ENCODE assay signal across 25 cellular contexts in genomic region chr4:168028970-168029610, GRCh38.
DNase-seq lines count a peak whose midpoint lies in the region; ATAC-seq and TF ChIP-seq lines count a peak whose summit lies in the region.
"Had no signal": no experiment of that assay in that cellular context is flagged by ENCODE, and none has a peak within 500 bp of the region (broad histone marks: within the 10 kb centered on the region; RNA-seq: fewer than 3 reads in every experiment).

No MANE protein-coding gene starts in this region.

- H3K27me3 ChIP-seq in HCT116 (ENCODE audit: insufficient read depth, low read length) (no peaks in the 10 kb centered on the region), WERI-Rb-1 (ENCODE audit: insufficient read depth, low read depth, severe bottlenecking) (no peaks in the 10 kb centered on the region), psoas muscle (ENCODE audit: insufficient read depth in 3 of 3, low read length in 2 of 3) (no peaks in the 10 kb centered on the region), mesendoderm (ENCODE audit: insufficient read depth, low read length, poor library complexity) (no peaks in the 10 kb centered on the region), Caco-2 (replicated peaks; ENCODE audit: control insufficient read depth, insufficient read depth, low read length) (no peaks in the 10 kb centered on the region)
- H3K27me3 ChIP-seq: tibial nerve had no signal

- H3K4ac ChIP-seq in mesendoderm (ENCODE audit: low read depth, low read length) = no peak overlapping the region

- no peak overlapping the region for H2BK15ac ChIP-seq in mesendoderm (replicated peaks; ENCODE audit: low read depth)

- H3K4me2 ChIP-seq in HCT116 (ENCODE audit: low read length) (peak overlapping the region; percentile 2; the same call in 1 of the 2 replicates), mesendoderm (ENCODE audit: low read length) (no peak overlapping the region)

- no peak overlapping the region for H2AK5ac ChIP-seq in mesendoderm (ENCODE audit: low read length)

- H4K5ac ChIP-seq in mesendoderm (ENCODE audit: low read length) = no peak overlapping the region

- H3K27ac Mint-ChIP-seq in Caco-2 (ENCODE audit: unreplicated experiment) = no peak overlapping the region
- H3K27ac Mint-ChIP-seq: activated CD8-positive, alpha-beta T cell treated with anti-CD3 and anti-CD28 coated beads for 36 hours; activated T-cell treated with anti-CD3 and anti-CD28 coated beads, Interleukin-2, amount 50 U/mL, for 24 hours; CD8-positive, alpha-beta memory T cell; memory B cell; naive thymus-derived CD4-positive, alpha-beta T cell; stimulated activated naive CD8-positive, alpha-beta T cell treated with anti-CD3 and anti-CD28 coated beads, Interleukin-15, Interleukin-2, amounts not matched to agents 100 ng/mL and 50 ng/mL, for 24 hours had no signal

- DNase-seq in HCT116 (ENCODE audit: low read depth, low spot score) (no peak), M059J (ENCODE audit: low read depth) (peak; percentile 70), WERI-Rb-1 (peak; percentile 37), psoas muscle (no peak), mesendoderm (no peak), Caco-2 (no peak)
- DNase-seq in activated T-cell treated with anti-CD3 and anti-CD28 coated beads, Interleukin-2, amount 50 U/mL, for 4 hours = no peak
- no peak for DNase-seq in activated T-cell treated with anti-CD3 and anti-CD28 coated beads, Interleukin-2, amount 50 U/mL, for 1 hour
- DNase-seq: activated CD4-positive, CD25-positive, alpha-beta regulatory T cell; activated CD8-positive, alpha-beta T cell treated with anti-CD3 and anti-CD28 coated beads for 36 hours; activated naive CD4-positive, alpha-beta T cell treated with Interleukin-2 at 50 U/mL for 16 hours; activated T-cell treated with anti-CD3 and anti-CD28 coated beads, Interleukin-2, amount 50 U/mL, for 24 hours; amniotic stem cell; CD8-positive, alpha-beta memory T cell; H7; left cardiac atrium; naive thymus-derived CD4-positive, alpha-beta T cell; NCI-H1092 treated with DMSO at 0.1 percent for 48 hours; NCI-H2029 treated with DMSO at 0.1 percent for 48 hours; occipital lobe; retina; stimulated activated CD4-positive, alpha-beta T cell treated with anti-CD3 and anti-CD28 coated beads, Interleukin-12 subunit alpha, Interleukin-12 subunit beta, amount 100 ng/mL, for 4 hours had no signal

- no peak overlapping the region for H3K18ac ChIP-seq in mesendoderm (ENCODE audit: low read length)

- no peak overlapping the region for H3K56ac ChIP-seq in mesendoderm (ENCODE audit: low read length)

- H2AFZ ChIP-seq in HCT116 (ENCODE audit: low read depth, low read length, poor library complexity, severe bottlenecking) = no peak overlapping the region

- peak; percentile 25; the same call in 1 of the 2 replicates for ATAC-seq in HCT116
- peak in 3 of 4 donors; percentile 37 to 83 (median 41) for ATAC-seq in psoas muscle
- ATAC-seq in activated T-cell treated with anti-CD3 and anti-CD28 coated beads, Interleukin-2, amount 50 U/mL, for 4 hours = no peak
- ATAC-seq: activated CD8-positive, alpha-beta T cell treated with anti-CD3 and anti-CD28 coated beads for 36 hours; left cardiac atrium; naive thymus-derived CD4-positive, alpha-beta T cell had no signal

- POLR2A ChIA-PET in HCT116 (lab: Charles Lee) (no interaction called here), Caco-2 (lab: Charles Lee) (no interaction called here)

- intact Hi-C loops in HCT116 (cut with micrococcal nuclease) = no loop called here
- intact Hi-C loops in psoas muscle (cut with DNase I) = loop anchor here (5.0 kb wide), 1 partner anchor 123 kb away; no protein-coding TSS in a partner anchor
- intact Hi-C loops in Caco-2 (cut with micrococcal nuclease; ENCODE audit: unreplicated experiment) = loop anchor here (1.0 to 2.0 kb wide), 2 partner anchors 48 to 126 kb away; no protein-coding TSS in a partner anchor

- no peaks in the 10 kb centered on the region for H3K79me2 ChIP-seq in HCT116 (ENCODE audit: insufficient read depth, low read length)
- H3K79me2 ChIP-seq in mesendoderm (ENCODE audit: control insufficient read depth, insufficient read depth, low read length) = no peaks in the 10 kb centered on the region

- peaks cover 2% of the 10 kb centered on the region for H3K9me3 Mint-ChIP-seq in activated T-cell treated with anti-CD3 and anti-CD28 coated beads, Interleukin-2, amount 50 U/mL, for 4 hours
- peaks cover 9% of the 10 kb centered on the region for H3K9me3 Mint-ChIP-seq in Caco-2 (ENCODE audit: unreplicated experiment)
- H3K9me3 Mint-ChIP-seq: activated T-cell treated with anti-CD3 and anti-CD28 coated beads, Interleukin-2, amount 50 U/mL, for 24 hours had no signal

- peaks cover 0 to 9% of the 10 kb centered on the region in 2 experiments; a peak in 2 of 4 replicates for H3K4me1 ChIP-seq in HCT116 (ENCODE audit: control insufficient read depth in 1 of 2, insufficient read depth in 2 of 2, low read length in 2 of 2)
- H3K4me1 ChIP-seq in psoas muscle = no peaks in the 10 kb centered on the region
- H3K4me1 ChIP-seq in mesendoderm (ENCODE audit: control insufficient read depth, low read depth, low read length) = no peaks in the 10 kb centered on the region
- no peaks in the 10 kb centered on the region for H3K4me1 ChIP-seq in Caco-2
- H3K4me1 ChIP-seq: tibial nerve had no signal

- CTCF ChIA-PET in HCT116 (lab: Charles Lee) = no interaction called here
- CTCF ChIA-PET in Caco-2 (lab: Charles Lee) = no interaction called here

- H3K9me3 ChIP-seq in HCT116 (ENCODE audit: control insufficient read depth in 1 of 2, insufficient read depth in 1 of 2, low read depth in 1 of 2, low read length in 2 of 2) (no peaks in the 10 kb centered on the region; a peak in 1 of 4 replicates), WERI-Rb-1 (ENCODE audit: severe bottlenecking) (peaks cover 4% of the 10 kb centered on the region), psoas muscle (no peaks in the 10 kb centered on the region), Caco-2 (no peaks in the 10 kb centered on the region)

- no peaks in the 10 kb centered on the region for H4K20me1 ChIP-seq in HCT116 (ENCODE audit: insufficient read depth)

- no peaks in the 10 kb centered on the region for H3K9me2 ChIP-seq in HCT116 (ENCODE audit: insufficient read depth)

- TF ChIP-seq RAD21 in HCT116 (IDR thresholded peaks at IDR 0.05; ENCODE audit: low read depth) = no peak

- H4K8ac ChIP-seq in mesendoderm (ENCODE audit: low read depth, low read length) = no peak overlapping the region

- TF ChIP-seq CTCF in HCT116 (IDR thresholded peaks at IDR 0.05 in 2 of 3, conservative IDR thresholded peaks at IDR 0.05 in 1 of 3; ENCODE audit: borderline replicate concordance in 1 of 3, insufficient read depth in 1 of 3, low read depth in 2 of 3, low read length in 2 of 3) (no peak), WERI-Rb-1 (IDR thresholded peaks at IDR 0.05; ENCODE audit: low read depth, low read length) (no peak), psoas muscle (IDR thresholded peaks at IDR 0.05) (no peak), Caco-2 (IDR thresholded peaks at IDR 0.05; ENCODE audit: insufficient read depth in 1 of 2, low read depth in 1 of 2, low read length in 1 of 2, severe bottlenecking in 1 of 2, unreplicated experiment in 1 of 2) (no peak)

- no peaks in the 10 kb centered on the region for H3K36me3 Mint-ChIP-seq in activated T-cell treated with anti-CD3 and anti-CD28 coated beads, Interleukin-2, amount 50 U/mL, for 4 hours (ENCODE audit: insufficient read depth)
- no peaks in the 10 kb centered on the region for H3K36me3 Mint-ChIP-seq in Caco-2 (ENCODE audit: insufficient read depth, unreplicated experiment)
- H3K36me3 Mint-ChIP-seq: CD8-positive, alpha-beta memory T cell; memory B cell; naive thymus-derived CD4-positive, alpha-beta T cell had no signal

- H3K23ac ChIP-seq in mesendoderm (ENCODE audit: low read length) = no peak overlapping the region

- H2BK120ac ChIP-seq in mesendoderm (ENCODE audit: low read depth, low read length) = no peak overlapping the region

- TF ChIP-seq POLR2A in HCT116 (IDR thresholded peaks at IDR 0.05; ENCODE audit: borderline replicate concordance, extremely low read depth, insufficient read depth, insufficient read length) = no peak

- 57 to 62% (median 58%) methylated on average over 5 of the region's 5 CpGs for WGBS in psoas muscle, 3 donors
- WGBS in mesendoderm (ENCODE audit: extremely low coverage, insufficient coverage, low lambda C conversion rate) = no CpG with 5 or more reads among the region's 5 CpGs

- BruUV-seq in HCT116 (replicated peaks; lab: Mats Ljungman, UMichigan) (no TSS peak), Caco-2 (replicated peaks; lab: Mats Ljungman, UMichigan) (no TSS peak)

- H3K4me3 ChIP-seq in HCT116 (replicated peaks in 1 of 2; ENCODE audit: low read depth in 1 of 2, low read length in 2 of 2) = no peak overlapping the region
- H3K4me3 ChIP-seq in WERI-Rb-1 (ENCODE audit: low read depth, low read length) = no peak overlapping the region
- H3K4me3 ChIP-seq in psoas muscle = no peak overlapping the region
- no peak overlapping the region for H3K4me3 ChIP-seq in mesendoderm (ENCODE audit: low read length)
- H3K4me3 ChIP-seq in Caco-2 (ENCODE audit: low read depth, low read length) = no peak overlapping the region
- H3K4me3 ChIP-seq: tibial nerve had no signal

- H3K79me1 ChIP-seq in mesendoderm (ENCODE audit: low read length) = no peaks in the 10 kb centered on the region

- no peaks in the 10 kb centered on the region for H3K4me1 Mint-ChIP-seq in activated T-cell treated with anti-CD3 and anti-CD28 coated beads, Interleukin-2, amount 50 U/mL, for 4 hours (ENCODE audit: low read depth)
- no peaks in the 10 kb centered on the region for H3K4me1 Mint-ChIP-seq in Caco-2 (ENCODE audit: low read depth, unreplicated experiment)
- H3K4me1 Mint-ChIP-seq: CD8-positive, alpha-beta memory T cell; memory B cell; naive thymus-derived CD4-positive, alpha-beta T cell had no signal

- H3K9ac ChIP-seq in HCT116 (ENCODE audit: low read length) (no peak overlapping the region), mesendoderm (ENCODE audit: low read length) (no peak overlapping the region)

- RAD21 ChIA-PET in HCT116 (lab: Charles Lee; ENCODE audit: low non-redundant PET in 1 of 2, low total read pairs in 2 of 2, uncharacterized antibody in 2 of 2, unreplicated experiment in 2 of 2) = no interaction called here

- H2BK5ac ChIP-seq in mesendoderm (ENCODE audit: low read length) = no peak overlapping the region

- H3K27me3 Mint-ChIP-seq in activated T-cell treated with anti-CD3 and anti-CD28 coated beads, Interleukin-2, amount 50 U/mL, for 4 hours (ENCODE audit: low read depth) = no peaks in the 10 kb centered on the region
- no peaks in the 10 kb centered on the region for H3K27me3 Mint-ChIP-seq in Caco-2 (ENCODE audit: insufficient read depth, unreplicated experiment)
- H3K27me3 Mint-ChIP-seq: activated CD8-positive, alpha-beta T cell treated with anti-CD3 and anti-CD28 coated beads for 36 hours; activated T-cell treated with anti-CD3 and anti-CD28 coated beads, Interleukin-2, amount 50 U/mL, for 24 hours; CD8-positive, alpha-beta memory T cell; memory B cell; naive thymus-derived CD4-positive, alpha-beta T cell; stimulated activated naive CD8-positive, alpha-beta T cell treated with anti-CD3 and anti-CD28 coated beads, Interleukin-15, Interleukin-2, amounts not matched to agents 100 ng/mL and 50 ng/mL, for 24 hours had no signal

- no peak overlapping the region for H3K4me3 Mint-ChIP-seq in activated T-cell treated with anti-CD3 and anti-CD28 coated beads, Interleukin-2, amount 50 U/mL, for 4 hours
- H3K4me3 Mint-ChIP-seq in Caco-2 (ENCODE audit: unreplicated experiment) = no peak overlapping the region
- H3K4me3 Mint-ChIP-seq: activated CD8-positive, alpha-beta T cell treated with anti-CD3 and anti-CD28 coated beads for 36 hours; activated T-cell treated with anti-CD3 and anti-CD28 coated beads, Interleukin-2, amount 50 U/mL, for 24 hours; CD8-positive, alpha-beta memory T cell; memory B cell; naive thymus-derived CD4-positive, alpha-beta T cell; stimulated activated naive CD8-positive, alpha-beta T cell treated with anti-CD3 and anti-CD28 coated beads, Interleukin-15, Interleukin-2, amounts not matched to agents 100 ng/mL and 50 ng/mL, for 24 hours had no signal

- H3K36me3 ChIP-seq in HCT116 (ENCODE audit: control insufficient read depth in 1 of 2, insufficient read depth in 2 of 2, low read length in 2 of 2) = no peaks in the 10 kb centered on the region
- H3K36me3 ChIP-seq in WERI-Rb-1 = no peaks in the 10 kb centered on the region
- no peaks in the 10 kb centered on the region for H3K36me3 ChIP-seq in psoas muscle (ENCODE audit: insufficient read depth in 1 of 2, low read depth in 1 of 2)
- no peaks in the 10 kb centered on the region for H3K36me3 ChIP-seq in mesendoderm (ENCODE audit: control insufficient read depth, insufficient read depth, low read length)
- H3K36me3 ChIP-seq in Caco-2 (ENCODE audit: control insufficient read depth, insufficient read depth, low read length) = no peaks in the 10 kb centered on the region
- H3K36me3 ChIP-seq: tibial nerve had no signal

- H3K27ac ChIP-seq in HCT116 (ENCODE audit: low read depth, low read length) = no peak overlapping the region
- H3K27ac ChIP-seq in WERI-Rb-1 = no peak overlapping the region
- no peak overlapping the region for H3K27ac ChIP-seq in psoas muscle
- no peak overlapping the region for H3K27ac ChIP-seq in mesendoderm (ENCODE audit: low read depth, low read length)
- H3K27ac ChIP-seq: tibial nerve had no signal

Comparison
In these comparisons a context has a peak if more than half of its experiments do, and no peak if none do; other contexts are left out.
1. ATAC-seq: peak in HCT116 (single experiment) and psoas muscle (3 of 4); none in activated T-cell treated with anti-CD3 and anti-CD28 coated beads, Interleukin-2, amount 50 U/mL, for 4 hours (0 of 2).
2. DNase-seq: peak in M059J (single experiment) and WERI-Rb-1 (single experiment); none in HCT116 (single experiment), psoas muscle (0 of 2), activated T-cell treated with anti-CD3 and anti-CD28 coated beads, Interleukin-2, amount 50 U/mL, for 4 hours (single experiment), activated T-cell treated with anti-CD3 and anti-CD28 coated beads, Interleukin-2, amount 50 U/mL, for 1 hour (single experiment), mesendoderm (single experiment) and Caco-2 (0 of 2).